In the genomic region with DNA sequence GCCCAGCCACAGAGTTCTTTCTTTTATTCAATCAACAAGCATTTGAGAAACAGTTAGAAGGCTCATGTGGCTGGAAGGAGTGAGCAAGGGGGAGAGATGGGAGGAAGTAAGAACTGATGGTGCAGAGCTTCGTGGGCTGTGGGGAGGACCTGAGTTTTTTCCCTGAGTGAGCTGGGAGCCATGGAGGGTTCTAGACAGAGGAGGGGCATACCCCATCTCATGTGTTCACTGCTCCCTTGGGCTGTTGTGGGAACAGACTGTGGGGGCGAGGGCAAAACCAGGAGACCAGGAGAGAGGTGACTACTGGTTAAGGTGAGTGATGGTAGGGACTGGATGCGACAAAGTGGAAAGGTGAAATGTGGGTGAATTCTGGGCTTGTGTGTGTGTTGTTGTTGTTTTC, we compare ENCODE assay signal across 23 cellular contexts. TPM values are rescaled to one million over a fixed set of nuclear protein-coding genes. Genes with fewer than 3 reads are reported as not detected.
A peak's percentile ranks its signal among the peaks of the same experiment; 100 is the strongest.
DNase-seq lines count a peak whose midpoint lies in the region; ATAC-seq and TF ChIP-seq lines count a peak whose summit lies in the region.
"Had no signal": no experiment of that assay in that cellular context is flagged by ENCODE, and none has a peak within 500 bp of the region (broad histone marks: within the 10 kb centered on the region; RNA-seq: fewer than 3 reads in every experiment).

No MANE protein-coding gene starts in this region.

- POLR2A ChIA-PET in HEK293 (lab: Yijun Ruan, JAX): interaction anchor here (1.9 kb wide), 1 partner anchor 294 kb away, joined by 8 read pairs; the partner anchor contains the start of gene ASF1B

- no peaks in the 10 kb centered on the region for H3K9me3 ChIP-seq in HEK293 (ENCODE audit: control insufficient read depth, insufficient read depth, low read depth, low read length)
- H3K9me3 ChIP-seq: MG63, suprapubic skin had no signal

- no peak overlapping the region for H3K27ac ChIP-seq in HEK293 (ENCODE audit: extremely low read depth, low read depth, low read length)
- H3K27ac ChIP-seq: GM23248, PC-9, suprapubic skin, VCaP had no signal

- peaks cover 42% of the 10 kb centered on the region for H3K27me3 Mint-ChIP-seq in activated naive CD4-positive, alpha-beta T cell treated with anti-CD3 and anti-CD28 coated beads, Interleukin-2, amount 10 ng/mL, durations not matched to agents 7 days and 5 days
- no peaks in the 10 kb centered on the region for H3K27me3 Mint-ChIP-seq in central memory CD8-positive, alpha-beta T cell
- H3K27me3 Mint-ChIP-seq in progenitor cell of endocrine pancreas: peaks cover 12% of the 10 kb centered on the region

- peaks cover 6% of the 10 kb centered on the region for H3K36me3 Mint-ChIP-seq in activated naive CD4-positive, alpha-beta T cell treated with anti-CD3 and anti-CD28 coated beads, Interleukin-2, amount 10 ng/mL, durations not matched to agents 7 days and 5 days
- peaks cover 5% of the 10 kb centered on the region for H3K36me3 Mint-ChIP-seq in central memory CD8-positive, alpha-beta T cell (ENCODE audit: insufficient read depth)
- no peaks in the 10 kb centered on the region for H3K36me3 Mint-ChIP-seq in progenitor cell of endocrine pancreas (ENCODE audit: insufficient read depth)

- TF ChIP-seq CTCF in HEK293 (tag by site-specific recombination; IDR thresholded peaks at IDR 0.05) (no peak), progenitor cell of endocrine pancreas (IDR thresholded peaks at IDR 0.05; ENCODE audit: unreplicated experiment) (no peak)

- no peaks in the 10 kb centered on the region for H3K9me3 Mint-ChIP-seq in activated naive CD4-positive, alpha-beta T cell treated with anti-CD3 and anti-CD28 coated beads, Interleukin-2, amount 10 ng/mL, durations not matched to agents 7 days and 5 days
- no peaks in the 10 kb centered on the region for H3K9me3 Mint-ChIP-seq in central memory CD8-positive, alpha-beta T cell
- no peaks in the 10 kb centered on the region for H3K9me3 Mint-ChIP-seq in progenitor cell of endocrine pancreas (ENCODE audit: low read depth)
- H3K9me3 Mint-ChIP-seq: activated CD8-positive, alpha-beta T cell treated with anti-CD3 and anti-CD28 coated beads for 36 hours had no signal

- H3K4me3 Mint-ChIP-seq in activated naive CD4-positive, alpha-beta T cell treated with anti-CD3 and anti-CD28 coated beads, Interleukin-2, amount 10 ng/mL, durations not matched to agents 7 days and 5 days: peak overlapping the region; percentile 2
- H3K4me3 Mint-ChIP-seq in central memory CD8-positive, alpha-beta T cell: no peak overlapping the region
- peak overlapping the region; percentile 44 for H3K4me3 Mint-ChIP-seq in progenitor cell of endocrine pancreas (ENCODE audit: low read depth)
- H3K4me3 Mint-ChIP-seq: activated CD8-positive, alpha-beta T cell treated with anti-CD3 and anti-CD28 coated beads for 36 hours had no signal

- no peak for ATAC-seq in central memory CD8-positive, alpha-beta T cell (replicated peaks; ENCODE audit: extremely low read depth, poor library complexity, severe bottlenecking)
- ATAC-seq: activated CD8-positive, alpha-beta T cell treated with anti-CD3 and anti-CD28 coated beads for 36 hours; right cardiac atrium had no signal

- CTCF ChIA-PET in activated naive CD4-positive, alpha-beta T cell treated with anti-CD3 and anti-CD28 coated beads, Interleukin-2, amount 10 ng/mL, durations not matched to agents 7 days and 5 days (lab: Charles Lee): interaction anchor here (0.7 to 3.7 kb wide), 5 partner anchors 11 to 73 kb away, joined by 3 to 31 read pairs (median 8); partner anchors contain the start of gene DDX39A
- CTCF ChIA-PET in HEK293 (lab: Yijun Ruan, JAX): interaction anchor here (0.5 to 1.0 kb wide), 3 partner anchors 16 to 477 kb away, joined by 3 to 7 read pairs (median 4); no protein-coding TSS in a partner anchor

- no peaks in the 10 kb centered on the region; a peak in 1 of 3 replicates for H3K36me3 ChIP-seq in HEK293 (ENCODE audit: control insufficient read depth in 2 of 2, insufficient read depth in 1 of 2, low read length in 2 of 2)
- H3K36me3 ChIP-seq: suprapubic skin had no signal

- 0 out of 2 replicates have a peak, but pooled peaks cover 3% of the 10 kb centered on the region for H3K4me1 ChIP-seq in HEK293 (ENCODE audit: control insufficient read depth, insufficient read depth, low read length)

- peak overlapping the region; percentile 34 for H3K27ac Mint-ChIP-seq in activated naive CD4-positive, alpha-beta T cell treated with anti-CD3 and anti-CD28 coated beads, Interleukin-2, amount 10 ng/mL, durations not matched to agents 7 days and 5 days
- peak overlapping the region; percentile 49 for H3K27ac Mint-ChIP-seq in central memory CD8-positive, alpha-beta T cell (ENCODE audit: low read depth)
- H3K27ac Mint-ChIP-seq in progenitor cell of endocrine pancreas: no peak overlapping the region
- H3K27ac Mint-ChIP-seq: activated CD8-positive, alpha-beta T cell treated with anti-CD3 and anti-CD28 coated beads for 36 hours had no signal

- DNase-seq in activated naive CD4-positive, alpha-beta T cell treated with anti-CD3 and anti-CD28 coated beads, Interleukin-2, amount 10 ng/mL, durations not matched to agents 7 days and 5 days: no peak
- DNase-seq in activated naive CD4-positive, alpha-beta T cell (lab: John Stamatoyannopoulos, UW): no peak
- DNase-seq in central memory CD8-positive, alpha-beta T cell (ENCODE audit: low spot score in 2 of 2): no peak
- DNase-seq in progenitor cell of endocrine pancreas (ENCODE audit: low spot score, unreplicated experiment): no peak
- DNase-seq in NCI-H2107 (lab: John Stamatoyannopoulos, UW): no peak
- DNase-seq in central memory CD4-positive, alpha-beta T cell: no peak
- no peak for DNase-seq in Ammon's horn (ENCODE audit: low spot score)
- DNase-seq: ACHN; activated CD8-positive, alpha-beta T cell treated with anti-CD3 and anti-CD28 coated beads for 36 hours; amniotic stem cell; DMS53; foreskin fibroblast; GM23248; IMR-90; MG63; NCI-H774; PC-9; SIG-M5 had no signal

- H3K4me1 Mint-ChIP-seq in activated naive CD4-positive, alpha-beta T cell treated with anti-CD3 and anti-CD28 coated beads, Interleukin-2, amount 10 ng/mL, durations not matched to agents 7 days and 5 days: peaks cover 38% of the 10 kb centered on the region
- H3K4me1 Mint-ChIP-seq in central memory CD8-positive, alpha-beta T cell: peaks cover 16% of the 10 kb centered on the region
- H3K4me1 Mint-ChIP-seq in progenitor cell of endocrine pancreas (ENCODE audit: low read depth): peaks cover 10% of the 10 kb centered on the region

- H3K4me3 ChIP-seq in HEK293 (ENCODE audit: low read depth, low read length): no peak overlapping the region
- H3K4me3 ChIP-seq: GM23248, MG63, PC-9, suprapubic skin had no signal

TF ChIP-seq in HEK293, 187 proteins besides CTCF, POLR2A, EP300 and RAD21 (continues in another document):
- TF ChIP-seq GLIS1 (tag by site-specific recombination; IDR thresholded peaks at IDR 0.05) (no peak), ZIC2 (tag by site-specific recombination; IDR thresholded peaks at IDR 0.05) (no peak), ZNF16 (tag by site-specific recombination; IDR thresholded peaks at IDR 0.05; ENCODE audit: low read depth) (peak; percentile 90), ZNF248 (tag by site-specific recombination; IDR thresholded peaks at IDR 0.05) (no peak), ZSCAN30 (tag by site-specific recombination; IDR thresholded peaks at IDR 0.05) (no peak), ZXDB (tag by site-specific recombination; IDR thresholded peaks at IDR 0.05) (no peak), PRDM4 (tag by site-specific recombination; IDR thresholded peaks at IDR 0.05) (no peak)
- TF ChIP-seq, protein P1, sequence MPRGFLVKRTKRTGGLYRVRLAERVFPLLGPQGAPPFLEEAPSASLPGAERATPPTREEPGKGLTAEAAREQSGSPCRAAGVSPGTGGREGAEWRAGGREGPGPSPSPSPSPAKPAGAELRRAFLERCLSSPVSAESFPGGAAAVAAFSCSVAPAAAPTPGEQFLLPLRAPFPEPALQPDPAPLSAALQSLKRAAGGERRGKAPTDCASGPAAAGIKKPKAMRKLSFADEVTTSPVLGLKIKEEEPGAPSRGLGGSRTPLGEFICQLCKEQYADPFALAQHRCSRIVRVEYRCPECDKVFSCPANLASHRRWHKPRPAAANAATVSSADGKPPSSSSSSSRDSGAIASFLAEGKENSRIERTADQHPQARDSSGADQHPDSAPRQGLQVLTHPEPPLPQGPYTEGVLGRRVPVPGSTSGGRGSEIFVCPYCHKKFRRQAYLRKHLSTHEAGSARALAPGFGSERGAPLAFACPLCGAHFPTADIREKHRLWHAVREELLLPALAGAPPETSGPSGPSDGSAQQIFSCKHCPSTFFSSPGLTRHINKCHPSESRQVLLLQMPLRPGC (tag by site-specific recombination; IDR thresholded peaks at IDR 0.05): no peak
- TF ChIP-seq, protein P2, sequence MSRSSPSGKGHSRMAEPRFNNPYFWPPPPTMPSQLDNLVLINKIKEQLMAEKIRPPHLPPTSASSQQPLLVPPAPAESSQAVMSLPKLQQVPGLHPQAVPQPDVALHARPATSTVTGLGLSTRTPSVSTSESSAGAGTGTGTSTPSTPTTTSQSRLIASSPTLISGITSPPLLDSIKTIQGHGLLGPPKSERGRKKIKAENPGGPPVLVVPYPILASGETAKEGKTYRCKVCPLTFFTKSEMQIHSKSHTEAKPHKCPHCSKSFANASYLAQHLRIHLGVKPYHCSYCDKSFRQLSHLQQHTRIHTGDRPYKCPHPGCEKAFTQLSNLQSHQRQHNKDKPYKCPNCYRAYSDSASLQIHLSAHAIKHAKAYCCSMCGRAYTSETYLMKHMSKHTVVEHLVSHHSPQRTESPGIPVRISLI (tag by site-specific recombination; IDR thresholded peaks at IDR 0.05): no peak

RNA-seq across cellular contexts. Expression of gene PKN1, which starts 2.4 kb away (rescaled TPM):
- 106 TPM in 2 replicates for total RNA-seq in progenitor cell of endocrine pancreas

RNA-seq across cellular contexts. Expression of gene DDX39A, which starts 11.6 kb away (rescaled TPM):
- total RNA-seq in progenitor cell of endocrine pancreas: 66.9 and 74.2 TPM in 2 replicates

RNA-seq across cellular contexts. Expression of gene PTGER1, which starts 44.4 kb away (rescaled TPM):
- total RNA-seq in progenitor cell of endocrine pancreas: 0.34 and 0.84 TPM in 2 replicates
- total RNA-seq: cardiac septum had no signal

RNA-seq across cellular contexts. Expression of gene ADGRE5, which starts 49.5 kb away (rescaled TPM):
- 0.96 and 1.0 TPM in 2 replicates for total RNA-seq in progenitor cell of endocrine pancreas
